ENCODE assay signal across 22 cellular contexts in the genomic region with DNA sequence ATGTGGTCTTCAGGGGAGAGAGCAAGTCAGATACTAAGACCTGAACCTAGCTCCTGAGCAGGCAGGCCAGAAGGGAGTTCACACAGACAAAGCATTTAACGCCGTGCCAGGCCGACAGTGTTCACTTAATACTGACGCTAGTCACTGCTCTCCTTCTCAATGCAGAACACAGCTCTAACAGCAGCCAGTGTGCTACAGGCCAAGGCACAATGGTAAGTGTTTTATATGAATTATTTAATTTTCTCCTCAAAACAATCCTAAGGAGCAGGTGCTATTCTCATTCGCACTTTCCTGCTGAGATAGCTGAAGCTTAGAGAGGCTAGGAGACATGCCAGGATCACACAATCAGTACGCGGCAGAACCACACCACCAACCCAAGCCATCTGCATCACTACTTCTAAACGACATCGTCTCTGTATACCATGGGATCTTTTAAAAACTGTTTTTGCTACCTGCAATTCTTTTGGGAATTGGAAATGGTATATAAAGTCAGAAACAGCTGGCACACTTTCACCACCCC.
"Had no signal": no experiment of that assay in that cellular context is flagged by ENCODE, and none has a peak within 500 bp of the region (broad histone marks: within the 10 kb centered on the region; RNA-seq: fewer than 3 reads in every experiment).

No MANE protein-coding gene starts in this region.

- H3K9me2 ChIP-seq: SK-N-SH had no signal

- H3K4me2 ChIP-seq: KMS-11, SK-N-SH had no signal

- ATAC-seq: K562 had no signal

- DNase-seq: Kasumi-1, MM.1S, NCI-H1092 treated with DMSO at 0.1 percent for 48 hours, NCI-H1417, NCI-H1436 treated with DMSO at 0.1 percent for 48 hours, NCI-H1694, NCI-H1930, NCI-H2081, NCI-H2107, NCI-H524, NCI-H526 treated with DMSO at 0.1 percent for 48 hours, NCI-H774, SHP77, SK-N-SH, SW 1271 had no signal

- H3K9ac ChIP-seq: KMS-11, SK-N-SH had no signal

- H3K36me3 Mint-ChIP-seq: IgD-negative memory B cell had no signal

- H3K27ac ChIP-seq: HL-60, KMS-11, RWPE1 had no signal

- FAIRE-seq: HTR-8/SVneo, K562, RCC 7860 had no signal

- H3K9me3 ChIP-seq: SK-N-SH had no signal

- H3K4me3 Mint-ChIP-seq: IgD-negative memory B cell had no signal

- H3K4me3 ChIP-seq: K562 had no signal

- H3K27ac Mint-ChIP-seq: IgD-negative memory B cell had no signal
